Comparison of ENCODE assay signal across 10 cellular contexts in genomic region chr17:4485676-4486646, GRCh38.
DNase-seq lines count a peak whose midpoint lies in the region; ATAC-seq lines count a peak whose summit lies in the region.
"Had no signal": no experiment of that assay in that cellular context is flagged by ENCODE, and none has a peak within 500 bp of the region (broad histone marks: within the 10 kb centered on the region; RNA-seq: fewer than 3 reads in every experiment).

No MANE protein-coding gene starts in this region.

- ATAC-seq in HG03432 (IDR thresholded peaks at IDR 0.05; ENCODE audit: unreplicated experiment): no peak

- peak; percentile 22 for DNase-seq in ELR (ENCODE audit: low read depth)
- peak; percentile 19 to 37 for DNase-seq in activated CD8-positive, alpha-beta memory T cell treated with anti-CD3 and anti-CD28 coated beads for 1 hour (ENCODE audit: extremely low read depth in 1 of 2, low read depth in 1 of 2)
- DNase-seq in effector CD4-positive, alpha-beta T cell: peak; percentile 23
- peak in 2 of 3 donors; percentile 29 to 37 for DNase-seq in stimulated activated CD4-positive, alpha-beta T cell treated with anti-CD3 and anti-CD28 coated beads, TNF-alpha, amount 100 ng/mL, for 1 hour (ENCODE audit: low read depth in 3 of 3, low spot score in 1 of 3)
- DNase-seq in NCI-H2227 treated with DMSO at 0.1 percent for 48 hours (lab: John Stamatoyannopoulos, UW): no peak
- no peak for DNase-seq in inferior parietal cortex (ENCODE audit: extremely low spot score)
- DNase-seq in LoVo (ENCODE audit: low spot score): no peak
- DNase-seq: aorta, tibial artery had no signal

Comparison
In these comparisons a context has a peak if more than half of its experiments do, and no peak if none do; other contexts are left out.
1. DNase-seq: peak in ELR (single experiment), activated CD8-positive, alpha-beta memory T cell treated with anti-CD3 and anti-CD28 coated beads for 1 hour (2 of 2), effector CD4-positive, alpha-beta T cell (single experiment) and stimulated activated CD4-positive, alpha-beta T cell treated with anti-CD3 and anti-CD28 coated beads, TNF-alpha, amount 100 ng/mL, for 1 hour (2 of 3); none in NCI-H2227 treated with DMSO at 0.1 percent for 48 hours (single experiment), inferior parietal cortex (single experiment) and LoVo (single experiment).